Comparison of ENCODE assay signal across 2 cellular contexts in the genomic region with DNA sequence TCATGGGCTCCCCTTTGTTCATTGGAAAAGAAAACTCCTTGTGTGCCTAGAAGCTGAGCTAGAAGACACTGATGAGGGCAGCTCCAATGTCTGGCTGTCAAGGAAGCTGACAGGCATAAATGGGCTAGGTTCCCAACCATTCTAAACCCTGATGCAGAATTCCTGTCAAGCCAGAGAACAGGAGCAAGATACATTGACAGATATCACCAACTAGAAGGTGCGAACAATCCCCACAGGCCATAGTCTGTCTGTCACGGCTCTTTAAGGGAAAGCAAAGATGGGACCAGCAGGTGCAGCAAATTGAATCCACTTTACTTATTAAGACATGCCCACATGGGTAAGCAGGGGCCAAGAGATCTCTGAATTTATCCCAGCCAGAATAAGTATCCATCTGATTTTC.
TF ChIP-seq lines count a peak whose summit lies in the region.

No MANE protein-coding gene starts in this region.

TF ChIP-seq in SK-N-SH treated with all-trans-retinoic acid at 6 μM for 48 hours, 23 proteins besides CTCF, POLR2A, EP300 and RAD21 (continued from another document):
- no peak for TF ChIP-seq ZNF8 (CRISPR knock-in tag; IDR thresholded peaks at IDR 0.05)
- TF ChIP-seq ARNTL (CRISPR knock-in tag; IDR thresholded peaks at IDR 0.05; ENCODE audit: borderline replicate concordance, low read depth) = no peak
- no peak for TF ChIP-seq ZC3H10 (CRISPR knock-in tag; IDR thresholded peaks at IDR 0.05)
- no peak for TF ChIP-seq ZFP30 (CRISPR knock-in tag; IDR thresholded peaks at IDR 0.05)
- TF ChIP-seq ZNF565 (CRISPR knock-in tag; conservative IDR thresholded peaks at IDR 0.05; ENCODE audit: low read depth) = no peak
- TF ChIP-seq, protein P1, sequence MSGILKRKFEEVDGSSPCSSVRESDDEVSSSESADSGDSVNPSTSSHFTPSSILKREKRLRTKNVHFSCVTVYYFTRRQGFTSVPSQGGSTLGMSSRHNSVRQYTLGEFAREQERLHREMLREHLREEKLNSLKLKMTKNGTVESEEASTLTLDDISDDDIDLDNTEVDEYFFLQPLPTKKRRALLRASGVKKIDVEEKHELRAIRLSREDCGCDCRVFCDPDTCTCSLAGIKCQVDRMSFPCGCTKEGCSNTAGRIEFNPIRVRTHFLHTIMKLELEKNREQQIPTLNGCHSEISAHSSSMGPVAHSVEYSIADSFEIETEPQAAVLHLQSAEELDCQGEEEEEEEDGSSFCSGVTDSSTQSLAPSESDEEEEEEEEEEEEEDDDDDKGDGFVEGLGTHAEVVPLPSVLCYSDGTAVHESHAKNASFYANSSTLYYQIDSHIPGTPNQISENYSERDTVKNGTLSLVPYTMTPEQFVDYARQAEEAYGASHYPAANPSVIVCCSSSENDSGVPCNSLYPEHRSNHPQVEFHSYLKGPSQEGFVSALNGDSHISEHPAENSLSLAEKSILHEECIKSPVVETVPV (CRISPR knock-in tag; IDR thresholded peaks at IDR 0.05) = no peak
- TF ChIP-seq GLIS3 (CRISPR knock-in tag; IDR thresholded peaks at IDR 0.05) = no peak
- TF ChIP-seq TCF4 (CRISPR knock-in tag; IDR thresholded peaks at IDR 0.05; ENCODE audit: borderline replicate concordance) = no peak
- TF ChIP-seq, protein P2, sequence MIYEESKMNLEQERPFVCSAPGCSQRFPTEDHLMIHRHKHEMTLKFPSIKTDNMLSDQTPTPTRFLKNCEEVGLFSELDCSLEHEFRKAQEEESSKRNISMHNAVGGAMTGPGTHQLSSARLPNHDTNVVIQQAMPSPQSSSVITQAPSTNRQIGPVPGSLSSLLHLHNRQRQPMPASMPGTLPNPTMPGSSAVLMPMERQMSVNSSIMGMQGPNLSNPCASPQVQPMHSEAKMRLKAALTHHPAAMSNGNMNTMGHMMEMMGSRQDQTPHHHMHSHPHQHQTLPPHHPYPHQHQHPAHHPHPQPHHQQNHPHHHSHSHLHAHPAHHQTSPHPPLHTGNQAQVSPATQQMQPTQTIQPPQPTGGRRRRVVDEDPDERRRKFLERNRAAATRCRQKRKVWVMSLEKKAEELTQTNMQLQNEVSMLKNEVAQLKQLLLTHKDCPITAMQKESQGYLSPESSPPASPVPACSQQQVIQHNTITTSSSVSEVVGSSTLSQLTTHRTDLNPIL (CRISPR knock-in tag; IDR thresholded peaks at IDR 0.05; ENCODE audit: low read depth) = no peak
- no peak for TF ChIP-seq SNAI2 (CRISPR knock-in tag; IDR thresholded peaks at IDR 0.05)

TF ChIP-seq in H1, 55 proteins besides CTCF, POLR2A, EP300 and RAD21 (continued from another document):
- TF ChIP-seq CHD7 (IDR thresholded peaks at IDR 0.05; ENCODE audit: insufficient replicate concordance, low read length) (no peak), PHF8 (conservative IDR thresholded peaks at IDR 0.05; ENCODE audit: low read depth, low read length) (no peak), SUZ12 (IDR thresholded peaks at IDR 0.05; ENCODE audit: low read length) (no peak), SAP30 (IDR thresholded peaks at IDR 0.05; ENCODE audit: insufficient read depth, insufficient replicate concordance, low read length) (no peak), NANOG (IDR thresholded peaks at IDR 0.05; ENCODE audit: insufficient read depth, low read depth, low read length, poor library complexity, severe bottlenecking) (no peak), MAFK (IDR thresholded peaks at IDR 0.05; ENCODE audit: low read depth, low read length) (no peak), RXRA (IDR thresholded peaks at IDR 0.05; ENCODE audit: insufficient read depth, low read depth, low read length) (no peak), CHD2 (IDR thresholded peaks at IDR 0.05; ENCODE audit: low read length) (no peak), SP4 (IDR thresholded peaks at IDR 0.05; ENCODE audit: low read length) (no peak), YY1 (IDR thresholded peaks at IDR 0.05; ENCODE audit: low read depth, low read length) (no peak)
- TF ChIP-seq, protein P3, sequence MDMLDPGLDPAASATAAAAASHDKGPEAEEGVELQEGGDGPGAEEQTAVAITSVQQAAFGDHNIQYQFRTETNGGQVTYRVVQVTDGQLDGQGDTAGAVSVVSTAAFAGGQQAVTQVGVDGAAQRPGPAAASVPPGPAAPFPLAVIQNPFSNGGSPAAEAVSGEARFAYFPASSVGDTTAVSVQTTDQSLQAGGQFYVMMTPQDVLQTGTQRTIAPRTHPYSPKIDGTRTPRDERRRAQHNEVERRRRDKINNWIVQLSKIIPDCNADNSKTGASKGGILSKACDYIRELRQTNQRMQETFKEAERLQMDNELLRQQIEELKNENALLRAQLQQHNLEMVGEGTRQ (IDR thresholded peaks at IDR 0.05; ENCODE audit: low read length) = no peak
